In genomic region chr3:63706321-63707085, GRCh38 we compare ENCODE assay signal across 2 cellular contexts.
TF ChIP-seq lines count a peak whose summit lies in the region.

No MANE protein-coding gene starts in this region.

TF ChIP-seq in GM23338, 12 proteins besides CTCF, POLR2A, EP300 and RAD21 (continued from another document):
- no peak for TF ChIP-seq ETS1 (IDR thresholded peaks at IDR 0.05)
- TF ChIP-seq JUNB (IDR thresholded peaks at IDR 0.05; ENCODE audit: unreplicated experiment), result no peak
- no peak for TF ChIP-seq ZNF331 (CRISPR knock-in tag; IDR thresholded peaks at IDR 0.05; ENCODE audit: low read depth)
- TF ChIP-seq EZH2phosphoT487 (IDR thresholded peaks at IDR 0.05; ENCODE audit: unreplicated experiment), result no peak
- no peak for TF ChIP-seq ZNF462 (CRISPR knock-in tag; IDR thresholded peaks at IDR 0.05)
- TF ChIP-seq STAT1 (IDR thresholded peaks at IDR 0.05; ENCODE audit: unreplicated experiment), result no peak
- TF ChIP-seq REST (IDR thresholded peaks at IDR 0.05; ENCODE audit: unreplicated experiment), result no peak

TF ChIP-seq in SK-N-SH, 30 proteins besides CTCF, POLR2A, EP300 and RAD21 (continued from another document):
- no peak for TF ChIP-seq USF2 (IDR thresholded peaks at IDR 0.05; ENCODE audit: borderline replicate concordance, low read depth, low read length)
TF ChIP-seq in SK-N-SH: peak in this region for 0.
